10 cellular contexts compared by ENCODE assay signal in the genomic region with DNA sequence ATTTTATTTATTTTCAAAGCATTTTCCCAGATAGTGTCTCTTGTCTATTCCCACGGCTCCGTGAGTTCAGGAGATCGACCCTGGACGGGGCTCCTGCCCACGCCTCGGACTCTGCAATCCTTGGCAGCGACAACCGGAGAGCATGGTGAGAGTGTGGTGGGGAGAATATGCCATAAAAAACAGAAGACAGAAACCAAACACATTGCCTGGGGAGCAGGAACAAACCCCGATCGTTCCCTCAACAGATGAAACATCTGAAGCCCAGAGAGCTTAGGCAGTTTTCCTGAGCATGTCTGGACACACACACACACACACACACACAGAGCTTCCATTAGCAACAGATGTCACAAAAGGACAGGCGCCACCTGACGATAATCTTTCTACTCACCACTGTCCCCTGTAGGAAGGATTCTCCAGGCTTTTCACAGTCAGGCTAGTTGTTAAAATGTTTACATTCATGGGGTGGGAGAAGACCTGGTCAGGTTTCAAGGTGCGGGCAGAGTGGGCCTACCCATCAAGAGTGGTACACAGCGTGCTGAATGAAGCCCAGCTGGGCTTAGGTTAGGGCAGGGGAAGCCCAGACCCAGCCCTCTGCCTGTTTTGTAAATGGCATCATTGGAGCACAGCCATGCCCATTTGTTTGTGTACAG.
DNase-seq lines count a peak whose midpoint lies in the region; ATAC-seq and TF ChIP-seq lines count a peak whose summit lies in the region.
"Had no signal": no experiment of that assay in that cellular context is flagged by ENCODE, and none has a peak within 500 bp of the region (broad histone marks: within the 10 kb centered on the region; RNA-seq: fewer than 3 reads in every experiment).

No MANE protein-coding gene starts in this region.

- H3K9me2 ChIP-seq in PC-3 (replicated peaks; ENCODE audit: low read length): no peaks in the 10 kb centered on the region

- no peak for TF ChIP-seq CTCF in activated CD8-positive, alpha-beta T cell treated with anti-CD3 and anti-CD28 coated beads for 36 hours (IDR thresholded peaks at IDR 0.05)
- TF ChIP-seq CTCF in PC-3 (conservative IDR thresholded peaks at IDR 0.05; ENCODE audit: low read depth, low read length) (peak; percentile 58), cardiac muscle cell (IDR thresholded peaks at IDR 0.05; ENCODE audit: low read depth, low read length) (peak; percentile 4), transverse colon (IDR thresholded peaks at IDR 0.05) (peak in 1 of 5 experiments; percentile 10)

- no peaks in the 10 kb centered on the region for H3K4me1 ChIP-seq in PC-3 (ENCODE audit: insufficient read depth, low read length)
- H3K4me1 ChIP-seq in cardiac muscle cell (ENCODE audit: low read depth): no peaks in the 10 kb centered on the region
- peaks cover 0 to 3% (median 1%) of the 10 kb centered on the region in 4 donors for H3K4me1 ChIP-seq in transverse colon
- H3K4me1 ChIP-seq: pancreas, Peyer's patch had no signal

- H4K20me1 ChIP-seq in PC-3 (ENCODE audit: low read length): no peaks in the 10 kb centered on the region

- H3K27ac Mint-ChIP-seq in activated CD8-positive, alpha-beta T cell treated with anti-CD3 and anti-CD28 coated beads, Interleukin-2, amount 10 ng/mL, durations not matched to agents 7 days and 5 days: peak overlapping the region; percentile 37
- H3K27ac Mint-ChIP-seq in activated CD8-positive, alpha-beta T cell treated with anti-CD3 and anti-CD28 coated beads for 36 hours: no peak overlapping the region

- BruUV-seq in PC-3 (replicated peaks; lab: Mats Ljungman, UMichigan): no TSS peak

- H3F3A ChIP-seq in PC-3 (ENCODE audit: low read length, unreplicated experiment): no peaks in the 10 kb centered on the region

- 72 to 73% methylated on average over 10 to 14 of the region's 14 CpGs for WGBS in transverse colon (ENCODE audit: low coverage in 1 of 2), 2 donors

- H3K36me3 ChIP-seq in PC-3 (ENCODE audit: low read depth, low read length) (no peaks in the 10 kb centered on the region), cardiac muscle cell (no peaks in the 10 kb centered on the region), transverse colon (no peaks in the 10 kb centered on the region)
- H3K36me3 ChIP-seq: pancreas, Peyer's patch had no signal

- H3K4me2 ChIP-seq in PC-3 (ENCODE audit: low read length): no peak overlapping the region

- no peak overlapping the region for H3K4me3 Mint-ChIP-seq in activated CD8-positive, alpha-beta T cell treated with anti-CD3 and anti-CD28 coated beads, Interleukin-2, amount 10 ng/mL, durations not matched to agents 7 days and 5 days
- no peak overlapping the region for H3K4me3 Mint-ChIP-seq in activated CD8-positive, alpha-beta T cell treated with anti-CD3 and anti-CD28 coated beads for 36 hours

- H3K9me3 Mint-ChIP-seq in activated CD8-positive, alpha-beta T cell treated with anti-CD3 and anti-CD28 coated beads, Interleukin-2, amount 10 ng/mL, durations not matched to agents 7 days and 5 days (ENCODE audit: insufficient read depth): peaks cover 9% of the 10 kb centered on the region
- H3K9me3 Mint-ChIP-seq in activated CD8-positive, alpha-beta T cell treated with anti-CD3 and anti-CD28 coated beads for 36 hours: peaks cover 5% of the 10 kb centered on the region

- no peaks in the 10 kb centered on the region for H3K36me3 Mint-ChIP-seq in activated CD8-positive, alpha-beta T cell treated with anti-CD3 and anti-CD28 coated beads, Interleukin-2, amount 10 ng/mL, durations not matched to agents 7 days and 5 days (ENCODE audit: low read depth)
- H3K36me3 Mint-ChIP-seq in activated CD8-positive, alpha-beta T cell treated with anti-CD3 and anti-CD28 coated beads for 36 hours (ENCODE audit: low read depth): peaks cover 2% of the 10 kb centered on the region

- CTCF ChIA-PET in activated CD8-positive, alpha-beta T cell treated with anti-CD3 and anti-CD28 coated beads, Interleukin-2, amount 10 ng/mL, durations not matched to agents 7 days and 5 days (lab: Charles Lee): interaction anchor here (1.7 kb wide), 1 partner anchor 186 kb away, joined by 5 read pairs; no protein-coding TSS in a partner anchor
- CTCF ChIA-PET in activated CD8-positive, alpha-beta T cell treated with anti-CD3 and anti-CD28 coated beads for 36 hours (lab: Charles Lee): no interaction called here
- CTCF ChIA-PET in PC-3 (lab: Charles Lee): interaction anchor here (0.6 kb wide), 1 partner anchor 158 kb away, joined by 5 read pairs; no protein-coding TSS in a partner anchor

- TF ChIP-seq EP300 in transverse colon (IDR thresholded peaks at IDR 0.05; ENCODE audit: low read depth): no peak

- peaks cover 25% of the 10 kb centered on the region for H3K27me3 Mint-ChIP-seq in activated CD8-positive, alpha-beta T cell treated with anti-CD3 and anti-CD28 coated beads, Interleukin-2, amount 10 ng/mL, durations not matched to agents 7 days and 5 days (ENCODE audit: low read depth)
- no peaks in the 10 kb centered on the region for H3K27me3 Mint-ChIP-seq in activated CD8-positive, alpha-beta T cell treated with anti-CD3 and anti-CD28 coated beads for 36 hours

- POLR2A ChIA-PET in activated CD8-positive, alpha-beta T cell treated with anti-CD3 and anti-CD28 coated beads, Interleukin-2, amount 10 ng/mL, durations not matched to agents 7 days and 5 days (lab: Charles Lee): interaction anchor here (0.7 to 1.3 kb wide), 2 partner anchors 61 to 198 kb away, joined by 3 to 4 read pairs; no protein-coding TSS in a partner anchor
- POLR2A ChIA-PET in activated CD8-positive, alpha-beta T cell treated with anti-CD3 and anti-CD28 coated beads for 36 hours (lab: Charles Lee): interaction anchor here (0.6 kb wide), 1 partner anchor 101 kb away, joined by 3 read pairs; no protein-coding TSS in a partner anchor
- POLR2A ChIA-PET in PC-3 (lab: Charles Lee; ENCODE audit: unreplicated experiment): no interaction called here

- H3K4me1 Mint-ChIP-seq in activated CD8-positive, alpha-beta T cell treated with anti-CD3 and anti-CD28 coated beads, Interleukin-2, amount 10 ng/mL, durations not matched to agents 7 days and 5 days (ENCODE audit: low read depth): peaks cover 15% of the 10 kb centered on the region
- peaks cover 3% of the 10 kb centered on the region for H3K4me1 Mint-ChIP-seq in activated CD8-positive, alpha-beta T cell treated with anti-CD3 and anti-CD28 coated beads for 36 hours (ENCODE audit: low read depth)

- H3K4me3 ChIP-seq in PC-3 (ENCODE audit: low read length) (no peak overlapping the region), cardiac muscle cell (no peak overlapping the region), transverse colon (no peak overlapping the region)
- H3K4me3 ChIP-seq: pancreas, Peyer's patch had no signal

- H3K27me3 ChIP-seq in PC-3 (ENCODE audit: low read length): peaks cover 90% of the 10 kb centered on the region
- H3K27me3 ChIP-seq in cardiac muscle cell: no peaks in the 10 kb centered on the region
- H3K27me3 ChIP-seq in transverse colon: peaks cover 1% of the 10 kb centered on the region
- H3K27me3 ChIP-seq: Peyer's patch had no signal

- no peak overlapping the region for H3K27ac ChIP-seq in PC-3 (ENCODE audit: low read length)
- no peak overlapping the region for H3K27ac ChIP-seq in cardiac muscle cell
- H3K27ac ChIP-seq in transverse colon: peak overlapping the region; percentile 34 to 73 (median 48)
- H3K27ac ChIP-seq: pancreas had no signal

- in situ Hi-C loops in transverse colon (cut with MboI; ENCODE audit: low pct_ligation_motif_present in 1 of 4, low pct_unique_long_range_greater_than_20kb in 1 of 4, low sequenced_read_pairs in 3 of 4): no loop called here

- no peak overlapping the region for H2AFZ ChIP-seq in PC-3 (ENCODE audit: low read length)

- intact Hi-C loops in activated CD8-positive, alpha-beta T cell treated with anti-CD3 and anti-CD28 coated beads for 36 hours (cut with micrococcal nuclease): no loop called here
- intact Hi-C loops in PC-3 (cut with micrococcal nuclease): loop anchor here (2.0 kb wide), 1 partner anchor 185 kb away; no protein-coding TSS in a partner anchor
- intact Hi-C loops in transverse colon (cut with DNase I; ENCODE audit: low total_unique reads): no loop called here

- DNase-seq in activated CD8-positive, alpha-beta T cell treated with anti-CD3 and anti-CD28 coated beads, Interleukin-2, amount 10 ng/mL, durations not matched to agents 7 days and 5 days: peak; percentile 18
- no peak for DNase-seq in activated CD8-positive, alpha-beta T cell treated with anti-CD3 and anti-CD28 coated beads for 36 hours
- DNase-seq in PC-3 (peak; percentile 45), cardiac muscle cell (ENCODE audit: low read depth in 1 of 2, low spot score in 1 of 2) (peak in 1 of 2 donors; percentile 14), transverse colon (no peak)
- DNase-seq in activated naive CD4-positive, alpha-beta T cell treated with anti-CD3 and anti-CD28 coated beads, Interleukin-2, amount 50 U/mL, for 16 hours: no peak

- TF ChIP-seq POLR2A in transverse colon (IDR thresholded peaks at IDR 0.05): no peak

- ATAC-seq in activated CD8-positive, alpha-beta T cell treated with anti-CD3 and anti-CD28 coated beads, Interleukin-2, amount 10 ng/mL, durations not matched to agents 7 days and 5 days: no peak
- no peak for ATAC-seq in activated CD8-positive, alpha-beta T cell treated with anti-CD3 and anti-CD28 coated beads for 36 hours
- ATAC-seq in PC-3 (peak; percentile 71), HG03442 (IDR thresholded peaks at IDR 0.05; ENCODE audit: unreplicated experiment) (no peak), HG02973 (IDR thresholded peaks at IDR 0.05; ENCODE audit: unreplicated experiment) (no peak)

- H3K9ac ChIP-seq in PC-3 (ENCODE audit: low read length): no peak overlapping the region

- H3K9me3 ChIP-seq in PC-3 (ENCODE audit: low read length) (peaks cover 6% of the 10 kb centered on the region; the same call in 1 of the 2 replicates), cardiac muscle cell (ENCODE audit: low read depth) (no peaks in the 10 kb centered on the region), transverse colon (peaks cover 0 to 4% of the 10 kb centered on the region in 2 donors)
- H3K9me3 ChIP-seq: pancreas, Peyer's patch had no signal

- H3K79me2 ChIP-seq in PC-3 (ENCODE audit: low read length): no peaks in the 10 kb centered on the region

Comparison
In these comparisons a context has a peak if more than half of its experiments do, and no peak if none do; other contexts are left out.
1. DNase-seq: peak in activated CD8-positive, alpha-beta T cell treated with anti-CD3 and anti-CD28 coated beads, Interleukin-2, amount 10 ng/mL, durations not matched to agents 7 days and 5 days (single experiment) and PC-3 (single experiment); none in activated CD8-positive, alpha-beta T cell treated with anti-CD3 and anti-CD28 coated beads for 36 hours (single experiment), transverse colon (single experiment) and activated naive CD4-positive, alpha-beta T cell treated with anti-CD3 and anti-CD28 coated beads, Interleukin-2, amount 50 U/mL, for 16 hours (single experiment).
2. H3K27ac ChIP-seq: peak in transverse colon (4 of 4); none in PC-3 (single experiment) and cardiac muscle cell (single experiment).